Comparison of ENCODE assay signal across 2 cellular contexts in genomic region chr17:34780438-34780837, GRCh38.
TF ChIP-seq lines count a peak whose summit lies in the region.

No MANE protein-coding gene starts in this region.

TF ChIP-seq in liver, 16 proteins besides CTCF, POLR2A, EP300 and RAD21 (continued from another document):
- TF ChIP-seq ZBTB33 (IDR thresholded peaks at IDR 0.05) = no peak
- TF ChIP-seq SP1 (IDR thresholded peaks at IDR 0.05) = no peak
- TF ChIP-seq, protein P1, sequence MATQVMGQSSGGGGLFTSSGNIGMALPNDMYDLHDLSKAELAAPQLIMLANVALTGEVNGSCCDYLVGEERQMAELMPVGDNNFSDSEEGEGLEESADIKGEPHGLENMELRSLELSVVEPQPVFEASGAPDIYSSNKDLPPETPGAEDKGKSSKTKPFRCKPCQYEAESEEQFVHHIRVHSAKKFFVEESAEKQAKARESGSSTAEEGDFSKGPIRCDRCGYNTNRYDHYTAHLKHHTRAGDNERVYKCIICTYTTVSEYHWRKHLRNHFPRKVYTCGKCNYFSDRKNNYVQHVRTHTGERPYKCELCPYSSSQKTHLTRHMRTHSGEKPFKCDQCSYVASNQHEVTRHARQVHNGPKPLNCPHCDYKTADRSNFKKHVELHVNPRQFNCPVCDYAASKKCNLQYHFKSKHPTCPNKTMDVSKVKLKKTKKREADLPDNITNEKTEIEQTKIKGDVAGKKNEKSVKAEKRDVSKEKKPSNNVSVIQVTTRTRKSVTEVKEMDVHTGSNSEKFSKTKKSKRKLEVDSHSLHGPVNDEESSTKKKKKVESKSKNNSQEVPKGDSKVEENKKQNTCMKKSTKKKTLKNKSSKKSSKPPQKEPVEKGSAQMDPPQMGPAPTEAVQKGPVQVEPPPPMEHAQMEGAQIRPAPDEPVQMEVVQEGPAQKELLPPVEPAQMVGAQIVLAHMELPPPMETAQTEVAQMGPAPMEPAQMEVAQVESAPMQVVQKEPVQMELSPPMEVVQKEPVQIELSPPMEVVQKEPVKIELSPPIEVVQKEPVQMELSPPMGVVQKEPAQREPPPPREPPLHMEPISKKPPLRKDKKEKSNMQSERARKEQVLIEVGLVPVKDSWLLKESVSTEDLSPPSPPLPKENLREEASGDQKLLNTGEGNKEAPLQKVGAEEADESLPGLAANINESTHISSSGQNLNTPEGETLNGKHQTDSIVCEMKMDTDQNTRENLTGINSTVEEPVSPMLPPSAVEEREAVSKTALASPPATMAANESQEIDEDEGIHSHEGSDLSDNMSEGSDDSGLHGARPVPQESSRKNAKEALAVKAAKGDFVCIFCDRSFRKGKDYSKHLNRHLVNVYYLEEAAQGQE (IDR thresholded peaks at IDR 0.05) = no peak
- TF ChIP-seq EGR1 (IDR thresholded peaks at IDR 0.05; ENCODE audit: low read depth in 2 of 2) = no peak
- TF ChIP-seq HNF4G (IDR thresholded peaks at IDR 0.05) = no peak
- TF ChIP-seq RXRA (IDR thresholded peaks at IDR 0.05) = no peak
- TF ChIP-seq, protein P2, sequence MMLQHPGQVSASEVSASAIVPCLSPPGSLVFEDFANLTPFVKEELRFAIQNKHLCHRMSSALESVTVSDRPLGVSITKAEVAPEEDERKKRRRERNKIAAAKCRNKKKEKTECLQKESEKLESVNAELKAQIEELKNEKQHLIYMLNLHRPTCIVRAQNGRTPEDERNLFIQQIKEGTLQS (IDR thresholded peaks at IDR 0.05) = no peak
- TF ChIP-seq FOXA1 (IDR thresholded peaks at IDR 0.05) = no peak
- TF ChIP-seq GABPA (IDR thresholded peaks at IDR 0.05 in 1 of 2, conservative IDR thresholded peaks at IDR 0.05 in 1 of 2) = no peak
- no peak for TF ChIP-seq JUND (IDR thresholded peaks at IDR 0.05)
- TF ChIP-seq HNF4A (conservative IDR thresholded peaks at IDR 0.05) = no peak
- no peak for TF ChIP-seq TAF1 (conservative IDR thresholded peaks at IDR 0.05)

TF ChIP-seq in HepG2, 621 proteins besides CTCF, POLR2A, EP300 and RAD21:
- TF ChIP-seq, protein P3, sequence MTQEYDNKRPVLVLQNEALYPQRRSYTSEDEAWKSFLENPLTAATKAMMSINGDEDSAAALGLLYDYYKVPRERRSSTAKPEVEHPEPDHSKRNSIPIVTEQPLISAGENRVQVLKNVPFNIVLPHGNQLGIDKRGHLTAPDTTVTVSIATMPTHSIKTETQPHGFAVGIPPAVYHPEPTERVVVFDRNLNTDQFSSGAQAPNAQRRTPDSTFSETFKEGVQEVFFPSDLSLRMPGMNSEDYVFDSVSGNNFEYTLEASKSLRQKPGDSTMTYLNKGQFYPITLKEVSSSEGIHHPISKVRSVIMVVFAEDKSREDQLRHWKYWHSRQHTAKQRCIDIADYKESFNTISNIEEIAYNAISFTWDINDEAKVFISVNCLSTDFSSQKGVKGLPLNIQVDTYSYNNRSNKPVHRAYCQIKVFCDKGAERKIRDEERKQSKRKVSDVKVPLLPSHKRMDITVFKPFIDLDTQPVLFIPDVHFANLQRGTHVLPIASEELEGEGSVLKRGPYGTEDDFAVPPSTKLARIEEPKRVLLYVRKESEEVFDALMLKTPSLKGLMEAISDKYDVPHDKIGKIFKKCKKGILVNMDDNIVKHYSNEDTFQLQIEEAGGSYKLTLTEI (CRISPR knock-in tag; conservative IDR thresholded peaks at IDR 0.05) = no peak
- TF ChIP-seq PHB2 (IDR thresholded peaks at IDR 0.05; ENCODE audit: partially characterized antibody) (no peak), NFIC (IDR thresholded peaks at IDR 0.05; ENCODE audit: low read length) (no peak), ZNF264 (CRISPR knock-in tag; IDR thresholded peaks at IDR 0.05) (no peak)
